ENCODE assay signal across 8 cellular contexts in the genomic region with DNA sequence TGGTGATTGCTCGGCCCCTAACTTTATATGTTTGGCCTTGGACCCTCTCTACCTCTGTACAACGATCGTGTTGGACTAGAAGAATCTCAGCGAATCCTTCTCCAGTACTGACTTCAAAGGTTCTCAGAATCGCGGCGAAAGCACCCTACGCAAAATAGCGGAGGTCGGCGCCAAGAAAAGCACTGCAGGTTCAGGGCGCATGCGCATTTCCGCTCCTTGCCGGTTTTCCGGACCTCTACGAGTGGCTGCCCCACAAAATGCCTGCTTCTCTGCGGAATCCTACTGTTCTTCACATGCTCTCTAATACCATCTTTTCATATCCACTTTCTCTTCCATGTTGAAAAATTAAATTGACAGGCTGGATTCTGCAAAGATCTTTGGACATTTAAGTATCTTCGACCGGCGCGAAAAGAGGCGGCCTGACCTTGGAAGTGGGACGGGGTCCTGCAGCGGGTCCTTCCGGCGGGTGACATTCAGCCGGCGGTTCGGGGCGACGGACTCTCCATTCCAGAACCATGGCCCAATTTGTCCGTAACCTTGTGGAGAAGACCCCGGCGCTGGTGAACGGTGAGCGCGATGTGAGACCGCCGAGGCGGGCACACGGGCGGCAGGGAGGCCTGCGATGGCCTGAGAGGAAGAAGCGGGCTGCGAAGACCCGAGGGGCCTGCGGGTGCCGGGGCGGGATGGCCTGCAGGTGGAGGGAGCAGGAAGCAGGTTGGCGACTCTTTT. TPM values are rescaled to one million over a fixed set of nuclear protein-coding genes. Genes with fewer than 3 reads are reported as not detected.
DNase-seq lines count a peak whose midpoint lies in the region; ATAC-seq and TF ChIP-seq lines count a peak whose summit lies in the region.

A gene with protein sequence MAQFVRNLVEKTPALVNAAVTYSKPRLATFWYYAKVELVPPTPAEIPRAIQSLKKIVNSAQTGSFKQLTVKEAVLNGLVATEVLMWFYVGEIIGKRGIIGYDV (plus strand): TSS at position 456 of the 729 bp plus-strand sequence. CDS start 60 bp downstream, at position 516.

- H3K9ac ChIP-seq in KMS-11: peak within 1 kb of the TSS; percentile 70

- H3K27me3 ChIP-seq in KMS-11 (ENCODE audit: insufficient read depth, low read depth) (no peaks in the 10 kb centered on the region), Panc1 (ENCODE audit: control insufficient read depth, insufficient read depth, low read length) (no peaks in the 10 kb centered on the region), esophagus muscularis mucosa (no peaks in the 10 kb centered on the region), muscle layer of duodenum (ENCODE audit: low read depth, low read length) (no peaks in the 10 kb centered on the region)

- in situ Hi-C loops in Panc1 (cut with HindIII; ENCODE audit: low pct_unique_long_range_greater_than_20kb, low sequenced_read_pairs): no loop called here

- peak within 1 kb of the TSS; percentile 77 for H2AFZ ChIP-seq in KMS-11 (ENCODE audit: low read depth)

- peak; percentile 76 for TF ChIP-seq POLR2A in esophagus muscularis mucosa (IDR thresholded peaks at IDR 0.05; ENCODE audit: low read depth)

- under 1% methylated on average over 44 of the region's 51 CpGs for WGBS in esophagus muscularis mucosa

- CTCF ChIA-PET in Panc1 (lab: Charles Lee): no interaction called here

- H3K36me3 ChIP-seq in KMS-11 (ENCODE audit: insufficient read depth): no peaks in the 10 kb centered on the region
- peaks cover 23% of the 10 kb centered on the region for H3K36me3 ChIP-seq in Panc1 (ENCODE audit: control insufficient read depth, insufficient read depth, low read length)
- H3K36me3 ChIP-seq in esophagus muscularis mucosa: peaks cover 6 to 38% (median 17%) of the 10 kb centered on the region in 4 donors
- peaks cover 12 to 25% of the 10 kb centered on the region in 2 donors for H3K36me3 ChIP-seq in muscle layer of duodenum (ENCODE audit: control insufficient read depth in 1 of 2, insufficient read depth in 2 of 2, low read length in 2 of 2)

- intact Hi-C loops in Panc1 (cut with micrococcal nuclease; ENCODE audit: unreplicated experiment) (loop anchor here (1.0 kb wide), 1 partner anchor 87 kb away; no protein-coding TSS in a partner anchor), esophagus muscularis mucosa (cut with DNase I) (loop anchor here (2.0 to 5.0 kb wide), 2 partner anchors 36 to 87 kb away; partner anchors contain the start of gene KMT2A)

- DNase-seq in CMK (ENCODE audit: low read depth) (peak; percentile 83), Panc1 (ENCODE audit: low read depth, low spot score) (peak; percentile 97), esophagus muscularis mucosa (ENCODE audit: extremely low spot score) (peak; percentile 94)
- DNase-seq in activated T-cell treated with anti-CD3 and anti-CD28 coated beads, Interleukin-2, amount 50 U/mL, for 48 hours: peak; percentile 94
- DNase-seq in stimulated activated CD8-positive, alpha-beta memory T cell treated with anti-CD3 and anti-CD28 coated beads, Interleukin-7, amount 100 ng/mL, for 24 hours (ENCODE audit: low read depth): peak; percentile 79

- POLR2A ChIA-PET in Panc1 (lab: Charles Lee): no interaction called here

- ATAC-seq in GM21423 (IDR thresholded peaks at IDR 0.05; ENCODE audit: unreplicated experiment) (peak; percentile 61), Panc1 (peak; percentile 87)

- peaks cover 50% of the 10 kb centered on the region for H3K4me1 ChIP-seq in KMS-11 (ENCODE audit: low read depth, poor library complexity, severe bottlenecking)
- peaks cover 33% of the 10 kb centered on the region for H3K4me1 ChIP-seq in Panc1 (ENCODE audit: control insufficient read depth, insufficient read depth, low read length)
- H3K4me1 ChIP-seq in esophagus muscularis mucosa: peaks cover 38 to 49% (median 48%) of the 10 kb centered on the region in 4 donors
- H3K4me1 ChIP-seq in muscle layer of duodenum (ENCODE audit: control insufficient read depth in 1 of 2, insufficient read depth in 2 of 2, low read length in 2 of 2): peaks cover 0 to 30% of the 10 kb centered on the region in 2 donors

- H3K79me2 ChIP-seq in KMS-11 (ENCODE audit: insufficient read depth, low read depth): peaks cover 48% of the 10 kb centered on the region

- peak within 1 kb of the TSS; percentile 69 for H3K4me2 ChIP-seq in KMS-11

- TF ChIP-seq EP300 in esophagus muscularis mucosa (IDR thresholded peaks at IDR 0.05): no peak

- no peaks in the 10 kb centered on the region for H4K20me1 ChIP-seq in KMS-11 (ENCODE audit: insufficient read depth)

- H3K9me3 ChIP-seq in Panc1 (ENCODE audit: control insufficient read depth, insufficient read depth, low read depth, low read length) (no peaks in the 10 kb centered on the region), esophagus muscularis mucosa (no peaks in the 10 kb centered on the region), muscle layer of duodenum (ENCODE audit: control insufficient read depth in 1 of 2, low read length in 2 of 2) (no peaks in the 10 kb centered on the region)

- TF ChIP-seq CTCF in KMS-11 (conservative IDR thresholded peaks at IDR 0.05; ENCODE audit: low read depth, low read length) (no peak), Panc1 (IDR thresholded peaks at IDR 0.05) (no peak), esophagus muscularis mucosa (IDR thresholded peaks at IDR 0.05) (peak in 1 of 3 experiments; percentile 19)

- H3K4me3 ChIP-seq in KMS-11 (IDR thresholded peaks at IDR 0.05; ENCODE audit: insufficient read depth, low read depth, low read length) (no peak within 1 kb of the TSS), Panc1 (ENCODE audit: low read depth in 2 of 2, low read length in 2 of 2) (peak within 1 kb of the TSS; percentile 62 to 97), esophagus muscularis mucosa (peak within 1 kb of the TSS; percentile 72 to 95 (median 86)), muscle layer of duodenum (ENCODE audit: low read depth in 1 of 2, low read length in 2 of 2) (peak within 1 kb of the TSS; percentile 85 to 100)

- H3K27ac ChIP-seq in KMS-11: peak within 1 kb of the TSS; percentile 80
- peak within 1 kb of the TSS; percentile 97 for H3K27ac ChIP-seq in Panc1 (ENCODE audit: low read length)
- H3K27ac ChIP-seq in esophagus muscularis mucosa (replicated peaks in 1 of 4): peak within 1 kb of the TSS; percentile 80 to 89 (median 86)
- H3K27ac ChIP-seq in muscle layer of duodenum (ENCODE audit: low read length): peak within 1 kb of the TSS; percentile 95

- BruUV-seq in Panc1 (replicated peaks; lab: Mats Ljungman, UMichigan): no TSS peak

RNA-seq across cellular contexts. Expression of the gene that starts here (rescaled TPM):
- total RNA-seq in Panc1 (2021; ENCODE audit: unreplicated experiment): 504 TPM
- polyA plus RNA-seq in Panc1 (2012; ENCODE audit: insufficient read length): 755 TPM
- 10 to 100 TPM; 61.0 to 91.1 (median 69.1) TPM for total RNA-seq in esophagus muscularis mucosa
